Comparison of ENCODE assay signal across 20 cellular contexts in the genomic region with DNA sequence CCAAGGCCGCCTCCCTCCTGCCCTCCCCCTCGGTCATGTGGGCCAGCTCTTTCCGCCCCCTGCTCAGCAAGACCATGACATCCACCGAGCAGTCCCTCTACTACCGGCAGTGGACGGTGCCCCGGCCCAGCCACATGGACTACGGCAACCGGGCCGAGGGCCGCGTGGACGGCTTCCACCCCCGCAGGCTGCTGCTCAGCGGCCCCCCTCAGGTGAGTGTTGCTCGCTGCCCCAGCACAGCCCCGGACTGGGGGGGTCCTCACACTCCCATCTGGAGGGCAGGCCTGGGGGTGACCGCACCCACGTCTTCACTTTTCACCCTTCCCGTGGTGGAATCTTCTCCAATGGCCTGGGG. TPM values are rescaled to one million over a fixed set of nuclear protein-coding genes. Genes with fewer than 3 reads are reported as not detected.
DNase-seq lines count a peak whose midpoint lies in the region; ATAC-seq, FAIRE-seq and TF ChIP-seq lines count a peak whose summit lies in the region.
"Had no signal": no experiment of that assay in that cellular context is flagged by ENCODE, and none has a peak within 500 bp of the region (broad histone marks: within the 10 kb centered on the region; RNA-seq: fewer than 3 reads in every experiment).

No MANE protein-coding gene starts in this region.

- no peaks in the 10 kb centered on the region for H3K27me3 Mint-ChIP-seq in central memory CD8-positive, alpha-beta T cell

- TF ChIP-seq POLR2A in HepG2 (IDR thresholded peaks at IDR 0.05; ENCODE audit: insufficient read depth in 1 of 2, low read depth in 2 of 2, low read length in 2 of 2), result peak in 1 of 2 experiments; percentile 34; a peak in 1 of 4 replicates

- H3K4me1 Mint-ChIP-seq in central memory CD8-positive, alpha-beta T cell, result no peaks in the 10 kb centered on the region
- H3K4me1 Mint-ChIP-seq: CD14-positive monocyte had no signal

- H3K27ac ChIP-seq in HepG2 (ENCODE audit: extremely low read length, insufficient read depth, low read length) (no peak overlapping the region), upper lobe of right lung (no peak overlapping the region)
- H3K27ac ChIP-seq: A549, GM23248, HL-60 had no signal

- no TSS peak for BruUV-seq in HepG2 (replicated peaks; lab: Mats Ljungman, UMichigan)

- H3K36me3 Mint-ChIP-seq in central memory CD8-positive, alpha-beta T cell (ENCODE audit: insufficient read depth), result peaks cover 2% of the 10 kb centered on the region
- H3K36me3 Mint-ChIP-seq: CD14-positive monocyte; CD8-positive, alpha-beta T cell had no signal

- no peak overlapping the region for H3K4me3 ChIP-seq in HepG2 (replicated peaks in 1 of 3; ENCODE audit: insufficient read depth in 1 of 3, low read depth in 2 of 3, low read length in 3 of 3)
- H3K4me3 ChIP-seq in upper lobe of right lung, result no peak overlapping the region
- H3K4me3 ChIP-seq: A549, GM23248 had no signal

- no peak for ATAC-seq in central memory CD8-positive, alpha-beta T cell (replicated peaks; ENCODE audit: extremely low read depth, poor library complexity, severe bottlenecking)
- ATAC-seq in HepG2 (peak; percentile 17; the same call in 2 of the 3 replicates), upper lobe of right lung (peak; percentile 22), GM21447 (IDR thresholded peaks at IDR 0.05; ENCODE audit: unreplicated experiment) (no peak)
- ATAC-seq: CD8-positive, alpha-beta T cell had no signal

- intact Hi-C loops in HepG2 (cut with micrococcal nuclease; ENCODE audit: unreplicated experiment), result no loop called here
- intact Hi-C loops in posterior vena cava (cut with DNase I), result loop anchor here in 1 of 2 donors (5.0 kb wide), 1 partner anchor 1999 kb away; no protein-coding TSS in a partner anchor
- intact Hi-C loops in upper lobe of right lung (cut with DNase I), result no loop called here

- CTCF ChIA-PET in HepG2 (lab: Yijun Ruan, JAX; ENCODE audit: low intra/inter-chr PET ratio, low total read pairs), result no interaction called here

- FAIRE-seq in HepG2 (lab: Jason Lieb, UNC), result no peak
- FAIRE-seq: A549, D721Med, GM19239, H54 had no signal

- no peak for TF ChIP-seq RAD21 in HepG2 (CRISPR knock-in tag; IDR thresholded peaks at IDR 0.05)

- no peaks in the 10 kb centered on the region for H3K27me3 ChIP-seq in HepG2 (ENCODE audit: control insufficient read depth in 1 of 2, insufficient read depth in 2 of 2, low read length in 2 of 2)
- no peaks in the 10 kb centered on the region for H3K27me3 ChIP-seq in upper lobe of right lung

- in situ Hi-C loops in HepG2 (cut with HindIII; ENCODE audit: extremely low pct_ligation_motif_present, low pct_unique_long_range_greater_than_20kb), result no loop called here

- H3K36me3 ChIP-seq in HepG2 (replicated peaks in 1 of 2; ENCODE audit: control insufficient read depth in 1 of 2, insufficient read depth in 2 of 2, low read length in 2 of 2) (peaks cover 65 to 99% of the 10 kb centered on the region in 2 experiments), upper lobe of right lung (no peaks in the 10 kb centered on the region)

- H4K20me1 ChIP-seq in HepG2 (ENCODE audit: insufficient read depth, low read length), result no peaks in the 10 kb centered on the region; the same call in 1 of the 2 replicates

- H3K4me3 Mint-ChIP-seq in central memory CD8-positive, alpha-beta T cell, result no peak overlapping the region
- H3K4me3 Mint-ChIP-seq: CD14-positive monocyte; CD8-positive, alpha-beta T cell had no signal

- WGBS in HepG2 (ENCODE audit: low lambda C conversion rate), result 96% methylated on average over 9 of the region's 20 CpGs

- H3K9me3 ChIP-seq in HepG2 (ENCODE audit: low read length) (no peaks in the 10 kb centered on the region), upper lobe of right lung (no peaks in the 10 kb centered on the region)
- H3K9me3 ChIP-seq: A549 had no signal

- no peak for DNase-seq in central memory CD8-positive, alpha-beta T cell (ENCODE audit: low spot score in 2 of 2)
- DNase-seq in HepG2 (ENCODE audit: low spot score), result no peak
- peak; percentile 79 for DNase-seq in posterior vena cava (ENCODE audit: low spot score)
- DNase-seq in upper lobe of right lung, result no peak
- DNase-seq in SIG-M5 (lab: John Stamatoyannopoulos, UW), result no peak
- DNase-seq in AML-193 (lab: John Stamatoyannopoulos, UW), result no peak
- DNase-seq: CD8-positive, alpha-beta T cell; COR-L47; GF-D8; GM23248; IMR-90 had no signal

- H2AFZ ChIP-seq in HepG2 (ENCODE audit: low read length), result no peak overlapping the region
- H2AFZ ChIP-seq: GM23248 had no signal

- no peak overlapping the region for H3K9ac ChIP-seq in HepG2 (ENCODE audit: insufficient read depth, low read depth, low read length)
- H3K9ac ChIP-seq: GM23248 had no signal

- TF ChIP-seq EP300 in HepG2 (IDR thresholded peaks at IDR 0.05; ENCODE audit: low read depth in 2 of 2, low read length in 2 of 2), result no peak
- TF ChIP-seq EP300 in HepG2 (CRISPR knock-in tag; IDR thresholded peaks at IDR 0.05; ENCODE audit: borderline replicate concordance), result no peak

- H3K9me3 Mint-ChIP-seq in central memory CD8-positive, alpha-beta T cell, result no peaks in the 10 kb centered on the region
- H3K9me3 Mint-ChIP-seq: CD14-positive monocyte; CD8-positive, alpha-beta T cell had no signal

- POLR2A ChIA-PET in HepG2 (lab: Yijun Ruan, JAX), result no interaction called here

- no peaks in the 10 kb centered on the region for H3K4me1 ChIP-seq in HepG2 (ENCODE audit: insufficient read depth, low read length)
- no peaks in the 10 kb centered on the region for H3K4me1 ChIP-seq in upper lobe of right lung
- H3K4me1 ChIP-seq: A549 had no signal

- peak overlapping the region; percentile 78 for H3K27ac Mint-ChIP-seq in central memory CD8-positive, alpha-beta T cell (ENCODE audit: low read depth)
- H3K27ac Mint-ChIP-seq: CD14-positive monocyte; CD8-positive, alpha-beta T cell had no signal

- TF ChIP-seq CTCF in HepG2 (CRISPR knock-in tag; IDR thresholded peaks at IDR 0.05) (no peak), upper lobe of right lung (IDR thresholded peaks at IDR 0.05) (no peak)

- H3K4me2 ChIP-seq in HepG2 (ENCODE audit: low read depth, low read length), result no peak overlapping the region
- H3K4me2 ChIP-seq: A549 had no signal

- H3K79me2 ChIP-seq in HepG2 (ENCODE audit: insufficient read depth, low read length), result no peaks in the 10 kb centered on the region

TF ChIP-seq in HepG2, 621 proteins besides CTCF, POLR2A, EP300 and RAD21 (continues in another document):
- peak; percentile 20; the same call in 1 of the 2 replicates for TF ChIP-seq ZNF768 (CRISPR knock-in tag; IDR thresholded peaks at IDR 0.05)

RNA-seq across cellular contexts. Expression of gene NTSR2, which starts 51.3 kb away (rescaled TPM):
- total RNA-seq in HepG2 (2016; rRNA removed; fragmentation: Illumina TruSeq; extraction: Trizol) (not detected in 2 replicates), posterior vena cava (not detected), upper lobe of right lung (not detected)
- total RNA-seq in HepG2 (2016; cell fraction: cytosol; rRNA removed; fragmentation: Illumina TruSeq; extraction: Trizol; ENCODE audit: low read depth), result not detected in 2 replicates
- total RNA-seq in HepG2 (2016; cell fraction: insoluble cytoplasmic fraction; rRNA removed; fragmentation: Illumina TruSeq; extraction: Trizol), result not detected in 2 replicates
- not detected in 2 replicates for total RNA-seq in HepG2 (2016; cell fraction: membrane; rRNA removed; fragmentation: Illumina TruSeq; extraction: Trizol)
- total RNA-seq in HepG2 (2016; cell fraction: nucleus; rRNA removed; fragmentation: Illumina TruSeq; extraction: Trizol), result not detected in 2 replicates
- polyA plus RNA-seq in HepG2 (2011; rRNA removed), result not detected in 2 replicates
- not detected in 2 replicates for polyA plus RNA-seq in HepG2 (2011; cell fraction: cytosol; rRNA removed)
- not detected in 2 replicates for polyA plus RNA-seq in HepG2 (2011; cell fraction: nucleus; rRNA removed)
- not detected in 2 replicates for polyA plus RNA-seq in HepG2 (2012)
- polyA plus RNA-seq in HepG2 (2016; cell fraction: cytosol; fragmentation: Illumina TruSeq; extraction: Trizol; ENCODE audit: low read depth), result not detected in 2 replicates
- not detected in 2 replicates for polyA plus RNA-seq in HepG2 (2016; cell fraction: insoluble cytoplasmic fraction; fragmentation: Illumina TruSeq; extraction: Trizol; ENCODE audit: low read depth)
- polyA plus RNA-seq in HepG2 (2016; cell fraction: membrane; fragmentation: Illumina TruSeq; extraction: Trizol; ENCODE audit: low read depth), result not detected in 2 replicates
- not detected in 2 replicates for polyA plus RNA-seq in HepG2 (2016; cell fraction: nucleus; fragmentation: Illumina TruSeq; extraction: Trizol; ENCODE audit: insufficient read depth, low read depth)
- not detected in 2 replicates for polyA minus RNA-seq in HepG2 (2011; rRNA and poly(A)+ RNA removed; ENCODE audit: low replicate concordance)
- polyA minus RNA-seq in HepG2 (2011; cell fraction: cytosol; rRNA and poly(A)+ RNA removed), result not detected in 2 replicates
- not detected in 2 replicates for polyA minus RNA-seq in HepG2 (2011; cell fraction: nucleus; rRNA and poly(A)+ RNA removed)
- total RNA-seq: CD8-positive, alpha-beta T cell; GM23248; IMR-90 had no signal
- polyA plus RNA-seq: A549, AG04450, BJ, CD14-positive monocyte, GM23248, IMR-90 had no signal

Comparison
In these comparisons a context has a peak if more than half of its experiments do, and no peak if none do; other contexts are left out.
1. ATAC-seq: peak in HepG2 (single experiment) and upper lobe of right lung (single experiment); none in central memory CD8-positive, alpha-beta T cell (single experiment) and GM21447 (single experiment).